In genomic region chr16:81697321-81697885, GRCh38 we compare ENCODE assay signal across 8 cellular contexts.
A peak's percentile ranks its signal among the peaks of the same experiment; 100 is the strongest.
DNase-seq lines count a peak whose midpoint lies in the region; ATAC-seq and TF ChIP-seq lines count a peak whose summit lies in the region.

No MANE protein-coding gene starts in this region.

- no peak overlapping the region for H3K4me3 ChIP-seq in MM.1S (ENCODE audit: low read length)
- H3K4me3 ChIP-seq in fibroblast of mammary gland (ENCODE audit: control insufficient read depth, low read depth, low read length): no peak overlapping the region
- no peak overlapping the region for H3K4me3 ChIP-seq in parathyroid adenoma (ENCODE audit: low read depth, low read length)

- H3K9ac ChIP-seq in MM.1S (ENCODE audit: low read length): no peak overlapping the region
- no peak overlapping the region for H3K9ac ChIP-seq in parathyroid adenoma

- TF ChIP-seq CTCF in MM.1S (IDR thresholded peaks at IDR 0.05; ENCODE audit: low read length) (peak; percentile 53), fibroblast of mammary gland (conservative IDR thresholded peaks at IDR 0.05; ENCODE audit: control insufficient read depth, insufficient read depth, low read depth, low read length) (peak; percentile 68), parathyroid adenoma (IDR thresholded peaks at IDR 0.05) (peak; percentile 55)

- no peak for ATAC-seq in HG03342 (IDR thresholded peaks at IDR 0.05; ENCODE audit: unreplicated experiment)
- ATAC-seq in HG03097 (IDR thresholded peaks at IDR 0.05; ENCODE audit: low FRiP score, unreplicated experiment): no peak

- H3K79me2 ChIP-seq in MM.1S (ENCODE audit: low read length) (no peaks in the 10 kb centered on the region), parathyroid adenoma (no peaks in the 10 kb centered on the region)

- DNase-seq in NCI-H345 (lab: John Stamatoyannopoulos, UW): peak; percentile 26
- no peak for DNase-seq in NCI-H345 treated with DMSO at 0.1 percent for 48 hours (lab: John Stamatoyannopoulos, UW; ENCODE audit: unreplicated experiment)
- peak; percentile 31 for DNase-seq in MM.1S
- DNase-seq in activated T-cell treated with anti-CD3 and anti-CD28 coated beads for 1 hour (ENCODE audit: low read depth): peak; percentile 36
- peak; percentile 54 for DNase-seq in fibroblast of mammary gland (ENCODE audit: low read depth)

- H3K27ac ChIP-seq in MM.1S (ENCODE audit: low read length) (no peak overlapping the region), parathyroid adenoma (peak overlapping the region; percentile 32)

- H3K4me2 ChIP-seq in MM.1S (ENCODE audit: low read depth, low read length): no peak overlapping the region
- H3K4me2 ChIP-seq in parathyroid adenoma (ENCODE audit: low read length): no peak overlapping the region

- H4K20me1 ChIP-seq in MM.1S (ENCODE audit: insufficient read depth, low read length): no peaks in the 10 kb centered on the region

- no peaks in the 10 kb centered on the region for H3K9me2 ChIP-seq in MM.1S (replicated peaks; ENCODE audit: insufficient read depth, low read length)

- no peaks in the 10 kb centered on the region for H3F3A ChIP-seq in MM.1S (ENCODE audit: insufficient read depth, low read length)

- H3K36me3 ChIP-seq in MM.1S (replicated peaks; ENCODE audit: insufficient read depth, low read length): no peaks in the 10 kb centered on the region
- no peaks in the 10 kb centered on the region for H3K36me3 ChIP-seq in parathyroid adenoma (ENCODE audit: control insufficient read depth, insufficient read depth, low read length)

- no peaks in the 10 kb centered on the region for H3K27me3 ChIP-seq in MM.1S (replicated peaks; ENCODE audit: insufficient read depth, low read length)
- H3K27me3 ChIP-seq in parathyroid adenoma (ENCODE audit: control insufficient read depth, insufficient read depth, low read length): no peaks in the 10 kb centered on the region

- H2AFZ ChIP-seq in MM.1S (ENCODE audit: low read length) (no peak overlapping the region), parathyroid adenoma (no peak overlapping the region)

- H3K9me3 ChIP-seq in MM.1S (replicated peaks; ENCODE audit: insufficient read depth, low read length): no peaks in the 10 kb centered on the region
- H3K9me3 ChIP-seq in parathyroid adenoma (ENCODE audit: control insufficient read depth, low read length): no peaks in the 10 kb centered on the region

- H3K4me1 ChIP-seq in MM.1S (ENCODE audit: low read length) (no peaks in the 10 kb centered on the region), parathyroid adenoma (no peaks in the 10 kb centered on the region)
